Comparison of ENCODE assay signal across 7 cellular contexts in the genomic region with DNA sequence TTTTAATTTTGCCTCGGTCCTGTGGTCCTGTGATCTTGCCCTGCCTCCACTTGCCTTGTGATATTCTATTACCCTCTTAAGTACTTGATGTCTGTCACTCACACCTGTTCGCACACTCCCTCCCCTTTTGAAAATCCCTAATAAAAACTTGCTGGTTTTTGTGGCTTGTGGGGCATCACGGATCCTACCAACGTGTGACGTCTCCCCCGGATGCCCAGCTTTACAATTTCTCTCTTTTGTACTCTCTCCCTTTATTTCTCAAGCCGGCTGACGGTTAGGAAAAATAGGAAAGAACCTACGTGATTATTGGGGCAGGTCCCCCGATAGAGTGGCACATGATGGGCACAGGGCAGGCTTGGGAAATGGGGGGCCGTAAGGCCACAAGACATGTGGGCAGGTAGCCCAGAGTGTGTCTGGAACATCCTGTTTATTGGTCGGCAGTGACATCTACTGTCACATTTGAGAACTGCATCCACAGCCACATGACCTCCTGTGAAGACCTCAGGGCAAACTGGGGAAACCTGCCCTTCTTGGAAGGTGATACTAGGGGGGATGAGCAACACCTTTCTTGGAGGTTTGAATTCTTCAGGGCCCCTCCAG. TPM values are rescaled to one million over a fixed set of nuclear protein-coding genes. Genes with fewer than 3 reads are reported as not detected.
A peak's percentile ranks its signal among the peaks of the same experiment; 100 is the strongest.
DNase-seq lines count a peak whose midpoint lies in the region; TF ChIP-seq lines count a peak whose summit lies in the region.
"Not testable (repeated sequence)": the region's sequence is repeated elsewhere in the genome, so short reads cannot be mapped to it uniquely, and the experiment has no call there.

No MANE protein-coding gene starts in this region.

- H3K4me1 Mint-ChIP-seq in activated T-helper 1 cell treated with anti-CD3 and anti-CD28 coated beads, Interleukin-12 subunit alpha, Interleukin-12 subunit beta, Interleukin-2, Interleukin-4 antibody, amounts not matched to agents 30 ng/mL and 10 ng/mL and 1 ng/mL, durations not matched to agents 14 hours and 24 hours and 36 hours (ENCODE audit: low read depth): not testable (repeated sequence)

- not testable (repeated sequence) for H3K27me3 Mint-ChIP-seq in activated T-helper 1 cell treated with anti-CD3 and anti-CD28 coated beads, Interleukin-12 subunit alpha, Interleukin-12 subunit beta, Interleukin-2, Interleukin-4 antibody, amounts not matched to agents 30 ng/mL and 10 ng/mL and 1 ng/mL, durations not matched to agents 14 hours and 24 hours and 36 hours (ENCODE audit: insufficient read depth)

- TF ChIP-seq RAD21 in liver (IDR thresholded peaks at IDR 0.05): peak; percentile 80 to 83

- peak; percentile 89 for TF ChIP-seq CTCF in GM12873 (IDR thresholded peaks at IDR 0.05; ENCODE audit: insufficient read depth, low read depth, low read length, missing control alignments)
- peak; percentile 64 for TF ChIP-seq CTCF in epithelial cell of proximal tubule (conservative IDR thresholded peaks at IDR 0.05; ENCODE audit: low read depth, low read length)
- TF ChIP-seq CTCF in liver (IDR thresholded peaks at IDR 0.05; ENCODE audit: low read depth, low read length, missing input control): peak; percentile 92

- not testable (repeated sequence) for H3K9me3 Mint-ChIP-seq in activated T-helper 1 cell treated with anti-CD3 and anti-CD28 coated beads, Interleukin-12 subunit alpha, Interleukin-12 subunit beta, Interleukin-2, Interleukin-4 antibody, amounts not matched to agents 30 ng/mL and 10 ng/mL and 1 ng/mL, durations not matched to agents 14 hours and 24 hours and 36 hours

- WGBS in liver: 26% methylated on average over 12 of the region's 12 CpGs

- H3K4me3 ChIP-seq in epithelial cell of proximal tubule (ENCODE audit: low read depth, low read length); liver (ENCODE audit: low read depth in 1 of 3, low read length in 3 of 3): not testable (repeated sequence)

- peak overlapping the region; percentile 36 for H3K27ac Mint-ChIP-seq in activated T-helper 1 cell treated with anti-CD3 and anti-CD28 coated beads, Interleukin-12 subunit alpha, Interleukin-12 subunit beta, Interleukin-2, Interleukin-4 antibody, amounts not matched to agents 30 ng/mL and 10 ng/mL and 1 ng/mL, durations not matched to agents 14 hours and 24 hours and 36 hours

- H3K9me3 ChIP-seq in liver (ENCODE audit: control insufficient read depth in 4 of 4, low read length in 3 of 4): not testable (repeated sequence)

- DNase-seq in NCI-H1105 (lab: John Stamatoyannopoulos, UW) (peak; percentile 59), SKM-1 (lab: John Stamatoyannopoulos, UW; ENCODE audit: unreplicated experiment) (peak; percentile 7)
- peak; percentile 72 for DNase-seq in activated T-helper 1 cell treated with anti-CD3 and anti-CD28 coated beads, Interleukin-12 subunit alpha, Interleukin-12 subunit beta, Interleukin-2, Interleukin-4 antibody, amounts not matched to agents 30 ng/mL and 10 ng/mL and 1 ng/mL, durations not matched to agents 14 hours and 24 hours and 36 hours (ENCODE audit: low spot score)
- DNase-seq in epithelial cell of proximal tubule (ENCODE audit: low read depth): not testable (repeated sequence)
- peak; percentile 50 to 56 for DNase-seq in stimulated activated CD4-positive, alpha-beta T cell treated with anti-CD3 and anti-CD28 coated beads, Interleukin-15, amount 100 ng/mL, for 1 hour (ENCODE audit: low read depth in 1 of 2, low spot score in 1 of 2)

- not testable (repeated sequence) for H3K27ac ChIP-seq in liver (ENCODE audit: low read depth in 1 of 2, low read length in 2 of 2)

- not testable (repeated sequence) for H3K36me3 Mint-ChIP-seq in activated T-helper 1 cell treated with anti-CD3 and anti-CD28 coated beads, Interleukin-12 subunit alpha, Interleukin-12 subunit beta, Interleukin-2, Interleukin-4 antibody, amounts not matched to agents 30 ng/mL and 10 ng/mL and 1 ng/mL, durations not matched to agents 14 hours and 24 hours and 36 hours (ENCODE audit: low read depth)

- H3K9ac ChIP-seq in liver (ENCODE audit: low read depth in 1 of 2, low read length in 2 of 2): not testable (repeated sequence)

- not testable (repeated sequence) for H3K4me1 ChIP-seq in liver (ENCODE audit: control insufficient read depth in 4 of 4, insufficient read depth in 4 of 4, low read length in 3 of 4)

- intact Hi-C loops in activated T-helper 1 cell treated with anti-CD3 and anti-CD28 coated beads, Interleukin-12 subunit alpha, Interleukin-12 subunit beta, Interleukin-2, Interleukin-4 antibody, amounts not matched to agents 30 ng/mL and 10 ng/mL and 1 ng/mL, durations not matched to agents 14 hours and 24 hours and 36 hours (cut with micrococcal nuclease): loop anchor here (5.0 to 10.0 kb wide), 3 partner anchors 94 to 332 kb away; a partner anchor contains a TSS

- H3K27me3 ChIP-seq in liver (ENCODE audit: control insufficient read depth in 4 of 4, insufficient read depth in 4 of 4, low read length in 3 of 4): not testable (repeated sequence)

- H3K36me3 ChIP-seq in liver (ENCODE audit: control insufficient read depth in 4 of 4, insufficient read depth in 3 of 4, low read depth in 1 of 4, low read length in 3 of 4): not testable (repeated sequence)

- H3K4me3 Mint-ChIP-seq in activated T-helper 1 cell treated with anti-CD3 and anti-CD28 coated beads, Interleukin-12 subunit alpha, Interleukin-12 subunit beta, Interleukin-2, Interleukin-4 antibody, amounts not matched to agents 30 ng/mL and 10 ng/mL and 1 ng/mL, durations not matched to agents 14 hours and 24 hours and 36 hours: not testable (repeated sequence)

RNA-seq across cellular contexts. Expression of a gene that starts 4.6 kb away (rescaled TPM):
- 0.65 and 0.91 TPM in 2 replicates for total RNA-seq in activated T-helper 1 cell treated with anti-CD3 and anti-CD28 coated beads, Interleukin-12 subunit alpha, Interleukin-12 subunit beta, Interleukin-2, Interleukin-4 antibody, amounts not matched to agents 30 ng/mL and 10 ng/mL and 1 ng/mL, durations not matched to agents 14 hours and 24 hours and 36 hours
- total RNA-seq in epithelial cell of proximal tubule: 2.1 and 8.6 TPM in 2 replicates
- total RNA-seq in liver: 10 to 100 TPM in 1 of 2 donors, 1 to 10 TPM in 1; 8.0 to 12.7 TPM
- polyA plus RNA-seq in liver: 10 to 100 TPM in 1 of 2 donors, 1 to 10 TPM in 1; 9.9 to 16.8 TPM

RNA-seq across cellular contexts. Expression of a gene that starts 10.3 kb away (rescaled TPM):
- 4.0 and 4.7 TPM in 2 replicates for total RNA-seq in activated T-helper 1 cell treated with anti-CD3 and anti-CD28 coated beads, Interleukin-12 subunit alpha, Interleukin-12 subunit beta, Interleukin-2, Interleukin-4 antibody, amounts not matched to agents 30 ng/mL and 10 ng/mL and 1 ng/mL, durations not matched to agents 14 hours and 24 hours and 36 hours
- total RNA-seq in epithelial cell of proximal tubule: 2.1 TPM in 1 of 2 replicates, not detected in the other
- 1 to 10 TPM; 6.3 to 9.5 TPM for total RNA-seq in liver
- polyA plus RNA-seq in liver: 10 to 100 TPM in 1 of 2 donors, 1 to 10 TPM in 1; 7.0 to 18.7 TPM

RNA-seq across cellular contexts. Expression of a gene that starts 17.8 kb away (rescaled TPM):
- total RNA-seq in activated T-helper 1 cell treated with anti-CD3 and anti-CD28 coated beads, Interleukin-12 subunit alpha, Interleukin-12 subunit beta, Interleukin-2, Interleukin-4 antibody, amounts not matched to agents 30 ng/mL and 10 ng/mL and 1 ng/mL, durations not matched to agents 14 hours and 24 hours and 36 hours: 94.7 and 115 TPM in 2 replicates
- total RNA-seq in epithelial cell of proximal tubule: 138 and 163 TPM in 2 replicates
- 100 to 1,000 TPM; 352 to 460 TPM for total RNA-seq in liver
- polyA plus RNA-seq in liver: 1,000 to 10,000 TPM; 1,143 to 1,291 TPM

RNA-seq across cellular contexts. Expression of a gene that starts 23.5 kb away (rescaled TPM):
- total RNA-seq in activated T-helper 1 cell treated with anti-CD3 and anti-CD28 coated beads, Interleukin-12 subunit alpha, Interleukin-12 subunit beta, Interleukin-2, Interleukin-4 antibody, amounts not matched to agents 30 ng/mL and 10 ng/mL and 1 ng/mL, durations not matched to agents 14 hours and 24 hours and 36 hours: not detected in 2 replicates
- total RNA-seq in epithelial cell of proximal tubule: 1.6 TPM in 1 of 2 replicates, not detected in the other
- total RNA-seq in liver: under 1 TPM; 0.19 to 0.92 TPM
- 1 to 10 TPM in 1 of 2 donors, under 1 TPM in 1; 0.37 to 1.2 TPM for polyA plus RNA-seq in liver

RNA-seq across cellular contexts. Expression of a gene that starts 48.9 kb away (rescaled TPM):
- total RNA-seq in activated T-helper 1 cell treated with anti-CD3 and anti-CD28 coated beads, Interleukin-12 subunit alpha, Interleukin-12 subunit beta, Interleukin-2, Interleukin-4 antibody, amounts not matched to agents 30 ng/mL and 10 ng/mL and 1 ng/mL, durations not matched to agents 14 hours and 24 hours and 36 hours: not detected in 2 replicates
- total RNA-seq in epithelial cell of proximal tubule (not detected in 2 replicates), liver (not detected)
- not detected for polyA plus RNA-seq in liver
